ENCODE assay signal across 8 cellular contexts in the genomic region with DNA sequence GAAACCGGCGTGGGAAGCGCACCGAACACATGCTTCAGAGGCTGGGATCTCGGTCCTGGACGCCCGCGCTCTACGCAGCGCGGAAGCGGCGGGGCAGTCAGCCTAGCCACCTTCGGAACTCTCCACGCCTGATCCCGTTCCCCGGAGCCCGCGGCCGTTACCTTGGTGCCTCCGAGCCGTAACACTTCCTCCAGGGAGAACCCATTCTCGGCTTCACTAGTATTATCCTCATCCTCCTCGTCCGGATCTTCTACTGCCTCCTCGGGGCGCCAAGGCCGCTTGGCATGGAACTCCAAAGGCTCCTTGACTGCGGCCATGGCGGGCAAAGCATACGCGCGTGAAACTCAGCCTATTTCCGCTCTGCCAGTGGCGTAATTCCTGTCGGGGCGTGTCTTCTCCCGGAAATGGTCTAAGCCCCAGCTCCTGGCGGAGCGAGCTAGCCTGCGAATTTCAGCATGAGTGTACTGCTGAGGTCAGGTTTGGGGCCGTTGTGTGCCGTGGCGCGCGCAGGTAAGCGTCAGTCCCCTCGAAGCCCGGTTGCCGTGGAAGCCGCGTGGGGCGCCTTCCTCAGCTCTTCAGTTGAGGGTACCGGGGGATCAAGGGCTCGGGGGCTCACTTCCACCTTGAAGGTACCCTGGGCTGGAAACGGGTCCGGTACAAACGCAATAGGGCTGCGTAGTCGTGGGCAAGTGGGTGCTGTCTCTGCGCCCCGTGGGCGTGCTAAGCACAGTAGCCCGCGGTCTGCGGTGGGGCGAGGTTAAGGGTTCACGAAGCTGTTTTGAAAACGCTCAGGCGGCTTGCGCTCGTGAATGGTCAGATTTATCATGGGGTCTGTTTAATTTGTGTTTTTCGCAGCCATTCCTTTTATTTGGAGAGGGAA. TPM values are rescaled to one million over a fixed set of nuclear protein-coding genes. Genes with fewer than 3 reads are reported as not detected.
DNase-seq lines count a peak whose midpoint lies in the region; ATAC-seq, FAIRE-seq and TF ChIP-seq lines count a peak whose summit lies in the region.

A gene with protein sequence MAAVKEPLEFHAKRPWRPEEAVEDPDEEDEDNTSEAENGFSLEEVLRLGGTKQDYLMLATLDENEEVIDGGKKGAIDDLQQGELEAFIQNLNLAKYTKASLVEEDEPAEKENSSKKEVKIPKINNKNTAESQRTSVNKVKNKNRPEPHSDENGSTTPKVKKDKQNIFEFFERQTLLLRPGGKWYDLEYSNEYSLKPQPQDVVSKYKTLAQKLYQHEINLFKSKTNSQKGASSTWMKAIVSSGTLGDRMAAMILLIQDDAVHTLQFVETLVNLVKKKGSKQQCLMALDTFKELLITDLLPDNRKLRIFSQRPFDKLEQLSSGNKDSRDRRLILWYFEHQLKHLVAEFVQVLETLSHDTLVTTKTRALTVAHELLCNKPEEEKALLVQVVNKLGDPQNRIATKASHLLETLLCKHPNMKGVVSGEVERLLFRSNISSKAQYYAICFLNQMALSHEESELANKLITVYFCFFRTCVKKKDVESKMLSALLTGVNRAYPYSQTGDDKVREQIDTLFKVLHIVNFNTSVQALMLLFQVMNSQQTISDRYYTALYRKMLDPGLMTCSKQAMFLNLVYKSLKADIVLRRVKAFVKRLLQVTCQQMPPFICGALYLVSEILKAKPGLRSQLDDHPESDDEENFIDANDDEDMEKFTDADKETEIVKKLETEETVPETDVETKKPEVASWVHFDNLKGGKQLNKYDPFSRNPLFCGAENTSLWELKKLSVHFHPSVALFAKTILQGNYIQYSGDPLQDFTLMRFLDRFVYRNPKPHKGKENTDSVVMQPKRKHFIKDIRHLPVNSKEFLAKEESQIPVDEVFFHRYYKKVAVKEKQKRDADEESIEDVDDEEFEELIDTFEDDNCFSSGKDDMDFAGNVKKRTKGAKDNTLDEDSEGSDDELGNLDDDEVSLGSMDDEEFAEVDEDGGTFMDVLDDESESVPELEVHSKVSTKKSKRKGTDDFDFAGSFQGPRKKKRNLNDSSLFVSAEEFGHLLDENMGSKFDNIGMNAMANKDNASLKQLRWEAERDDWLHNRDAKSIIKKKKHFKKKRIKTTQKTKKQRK (minus strand): TSS at position 346 of the 880 bp plus-strand sequence. CDS start 29 bp downstream, at position 317.
NDUFAF7 (plus strand) TSS at position 408 of the 880 bp plus-strand sequence; CDS start at position 456, 48 bp downstream.

- peak; percentile 36 for FAIRE-seq in islet of Langerhans (lab: Jason Lieb, UNC)

- no peak within 1 kb of the TSS for H3K27ac Mint-ChIP-seq in WTC11

- peaks cover 8% of the 10 kb centered on the region for H3K9me3 Mint-ChIP-seq in WTC11

- peaks cover 43% of the 10 kb centered on the region for H3K36me3 Mint-ChIP-seq in WTC11

- POLR2A ChIA-PET in AG04450 (lab: Yijun Ruan, JAX), result interaction anchor here (0.6 to 1.0 kb wide), 3 partner anchors 34 to 123 kb away, joined by 3 to 5 read pairs (median 3); no protein-coding TSS in a partner anchor
- POLR2A ChIA-PET in WTC11 (lab: Charles Lee), result interaction anchor here (0.5 to 1.3 kb wide), 4 partner anchors 11 to 125 kb away, joined by 3 to 5 read pairs (median 3); no protein-coding TSS in a partner anchor

- ATAC-seq in GM18873 (IDR thresholded peaks at IDR 0.05; ENCODE audit: low FRiP score, unreplicated experiment) (peak; percentile 89), HG03135 (IDR thresholded peaks at IDR 0.05; ENCODE audit: unreplicated experiment) (peak; percentile 88), WTC11 (peak; percentile 92)

- peaks cover 4% of the 10 kb centered on the region; the same call in 1 of the 2 replicates for H3K9me3 ChIP-seq in AG04450 (ENCODE audit: control insufficient read depth, insufficient read depth, low read length)

- H3K27ac ChIP-seq in AG04450 (ENCODE audit: low read depth, low read length), result peak within 1 kb of the TSS; percentile 96

- H3K27me3 ChIP-seq in AG04450 (ENCODE audit: control insufficient read depth, insufficient read depth, low read length), result no peaks in the 10 kb centered on the region

- DNase-seq in AG04450 (ENCODE audit: low read depth, low spot score), result peak; percentile 71
- DNase-seq in NCI-H2196 (lab: John Stamatoyannopoulos, UW; ENCODE audit: unreplicated experiment), result peak; percentile 91
- peak; percentile 80 for DNase-seq in WTC11 (ENCODE audit: low spot score)
- DNase-seq in central memory CD4-positive, alpha-beta T cell, result peak; percentile 88
- peak; percentile 81 for DNase-seq in stimulated activated CD4-positive, alpha-beta T cell treated with anti-CD3 and anti-CD28 coated beads, Interleukin-12 subunit alpha, Interleukin-12 subunit beta, amount 100 ng/mL, for 4 hours

- CTCF ChIA-PET in AG04450 (lab: Charles Lee) (no interaction called here), WTC11 (lab: Charles Lee) (interaction anchor here (1.0 to 1.6 kb wide), 4 partner anchors 9 to 446 kb away, joined by 3 to 4 read pairs (median 3); no protein-coding TSS in a partner anchor)

- 0 out of 2 replicates have a peak, but pooled peaks have one; percentile 12 for TF ChIP-seq CTCF in AG04450 (IDR thresholded peaks at IDR 0.05; ENCODE audit: low read depth, low read length)
- no peak for TF ChIP-seq CTCF in WTC11 (IDR thresholded peaks at IDR 0.05)

- peak within 1 kb of the TSS; percentile 99 for H3K4me3 ChIP-seq in AG04450 (ENCODE audit: low read depth, low read length)

- peaks cover 43% of the 10 kb centered on the region for H3K4me1 Mint-ChIP-seq in WTC11

- no peaks in the 10 kb centered on the region for H3K27me3 Mint-ChIP-seq in WTC11 (ENCODE audit: low read depth)

- H3K4me3 Mint-ChIP-seq in WTC11, result no peak within 1 kb of the TSS

TF ChIP-seq in WTC11, 78 proteins besides CTCF, POLR2A, EP300 and RAD21 (continues in another document):
- TF ChIP-seq, protein P1, sequence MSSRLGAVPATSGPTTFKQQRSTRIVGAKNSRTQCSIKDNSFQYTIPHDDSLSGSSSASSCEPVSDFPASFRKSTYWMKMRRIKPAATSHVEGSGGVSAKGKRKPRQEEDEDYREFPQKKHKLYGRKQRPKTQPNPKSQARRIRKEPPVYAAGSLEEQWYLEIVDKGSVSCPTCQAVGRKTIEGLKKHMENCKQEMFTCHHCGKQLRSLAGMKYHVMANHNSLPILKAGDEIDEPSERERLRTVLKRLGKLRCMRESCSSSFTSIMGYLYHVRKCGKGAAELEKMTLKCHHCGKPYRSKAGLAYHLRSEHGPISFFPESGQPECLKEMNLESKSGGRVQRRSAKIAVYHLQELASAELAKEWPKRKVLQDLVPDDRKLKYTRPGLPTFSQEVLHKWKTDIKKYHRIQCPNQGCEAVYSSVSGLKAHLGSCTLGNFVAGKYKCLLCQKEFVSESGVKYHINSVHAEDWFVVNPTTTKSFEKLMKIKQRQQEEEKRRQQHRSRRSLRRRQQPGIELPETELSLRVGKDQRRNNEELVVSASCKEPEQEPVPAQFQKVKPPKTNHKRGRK (CRISPR knock-in tag; IDR thresholded peaks at IDR 0.05; ENCODE audit: borderline replicate concordance), result no peak
- TF ChIP-seq, protein P2, sequence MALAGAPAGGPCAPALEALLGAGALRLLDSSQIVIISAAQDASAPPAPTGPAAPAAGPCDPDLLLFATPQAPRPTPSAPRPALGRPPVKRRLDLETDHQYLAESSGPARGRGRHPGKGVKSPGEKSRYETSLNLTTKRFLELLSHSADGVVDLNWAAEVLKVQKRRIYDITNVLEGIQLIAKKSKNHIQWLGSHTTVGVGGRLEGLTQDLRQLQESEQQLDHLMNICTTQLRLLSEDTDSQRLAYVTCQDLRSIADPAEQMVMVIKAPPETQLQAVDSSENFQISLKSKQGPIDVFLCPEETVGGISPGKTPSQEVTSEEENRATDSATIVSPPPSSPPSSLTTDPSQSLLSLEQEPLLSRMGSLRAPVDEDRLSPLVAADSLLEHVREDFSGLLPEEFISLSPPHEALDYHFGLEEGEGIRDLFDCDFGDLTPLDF (CRISPR knock-in tag; IDR thresholded peaks at IDR 0.05), result no peak
- TF ChIP-seq SP1 (CRISPR knock-in tag; conservative IDR thresholded peaks at IDR 0.05) (peak; percentile 91), ESRRA (CRISPR knock-in tag; IDR thresholded peaks at IDR 0.05; ENCODE audit: borderline replicate concordance) (peak; percentile 68; the same call in 1 of the 2 replicates), FOXP1 (CRISPR knock-in tag; IDR thresholded peaks at IDR 0.05; ENCODE audit: borderline replicate concordance) (peak; percentile 82), EMX1 (CRISPR knock-in tag; IDR thresholded peaks at IDR 0.05) (no peak), JAZF1 (CRISPR knock-in tag; IDR thresholded peaks at IDR 0.05) (no peak), ATF6 (CRISPR knock-in tag; IDR thresholded peaks at IDR 0.05) (no peak), ZNF423 (CRISPR knock-in tag; IDR thresholded peaks at IDR 0.05) (no peak), OVOL2 (CRISPR knock-in tag; IDR thresholded peaks at IDR 0.05; ENCODE audit: borderline replicate concordance) (no peak), JUN (CRISPR knock-in tag; IDR thresholded peaks at IDR 0.05) (peak; percentile 86; the same call in 1 of the 2 replicates)
- TF ChIP-seq, protein P3, sequence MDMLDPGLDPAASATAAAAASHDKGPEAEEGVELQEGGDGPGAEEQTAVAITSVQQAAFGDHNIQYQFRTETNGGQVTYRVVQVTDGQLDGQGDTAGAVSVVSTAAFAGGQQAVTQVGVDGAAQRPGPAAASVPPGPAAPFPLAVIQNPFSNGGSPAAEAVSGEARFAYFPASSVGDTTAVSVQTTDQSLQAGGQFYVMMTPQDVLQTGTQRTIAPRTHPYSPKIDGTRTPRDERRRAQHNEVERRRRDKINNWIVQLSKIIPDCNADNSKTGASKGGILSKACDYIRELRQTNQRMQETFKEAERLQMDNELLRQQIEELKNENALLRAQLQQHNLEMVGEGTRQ (CRISPR knock-in tag; IDR thresholded peaks at IDR 0.05), result no peak

RNA-seq across cellular contexts. Expression of the first gene that starts in this region (rescaled TPM):
- polyA plus RNA-seq in AG04450 (2011; rRNA removed), result 14.1 and 21.1 TPM in 2 replicates
- polyA minus RNA-seq in AG04450 (2011; rRNA and poly(A)+ RNA removed), result 10.7 and 18.1 TPM in 2 replicates
- 127 to 146 TPM (median 132 TPM) in 3 replicates for total RNA-seq in WTC11 (2021)

RNA-seq across cellular contexts. Expression of gene NDUFAF7, which starts in this region (rescaled TPM):
- 17.1 and 23.3 TPM in 2 replicates for polyA plus RNA-seq in AG04450 (2011; rRNA removed)
- 9.4 and 12.0 TPM in 2 replicates for polyA minus RNA-seq in AG04450 (2011; rRNA and poly(A)+ RNA removed)
- total RNA-seq in WTC11 (2021), result 42.9 to 57.8 TPM (median 44.9 TPM) in 3 replicates

Comparison
In these comparisons a context has a peak if more than half of its experiments do, and no peak if none do; other contexts are left out.
1. Peak in every context shown above with its lines: DNase-seq, ATAC-seq, H3K4me3 ChIP-seq and H3K27ac ChIP-seq.